Comparison of ENCODE assay signal across 17 cellular contexts in genomic region chr2:211591456-211591855, GRCh38.
"Had no signal": no experiment of that assay in that cellular context is flagged by ENCODE, and none has a peak within 500 bp of the region (broad histone marks: within the 10 kb centered on the region; RNA-seq: fewer than 3 reads in every experiment).

No MANE protein-coding gene starts in this region.

- H3K36me3 Mint-ChIP-seq: activated naive CD8-positive, alpha-beta T cell; immature natural killer cell; WTC11 had no signal

- H3K27me3 ChIP-seq: foreskin keratinocyte, ovary, right lobe of liver had no signal

- H3K4me3 Mint-ChIP-seq: activated CD4-positive, alpha-beta memory T cell treated with anti-CD3 and anti-CD28 coated beads, Interleukin-2, amount 10 ng/mL, durations not matched to agents 7 days and 5 days; activated naive CD8-positive, alpha-beta T cell; activated T-cell treated with anti-CD3 and anti-CD28 coated beads, Interleukin-2, amount 50 U/mL, for 4 hours; immature natural killer cell; WTC11 had no signal

- H3K27ac Mint-ChIP-seq: activated CD4-positive, alpha-beta memory T cell treated with anti-CD3 and anti-CD28 coated beads, Interleukin-2, amount 10 ng/mL, durations not matched to agents 7 days and 5 days; activated naive CD8-positive, alpha-beta T cell; immature natural killer cell; type B pancreatic cell; WTC11 had no signal

- H3K4me1 Mint-ChIP-seq: activated CD4-positive, alpha-beta memory T cell treated with anti-CD3 and anti-CD28 coated beads, Interleukin-2, amount 10 ng/mL, durations not matched to agents 7 days and 5 days; immature natural killer cell had no signal

- H3K27me3 Mint-ChIP-seq: activated CD4-positive, alpha-beta memory T cell treated with anti-CD3 and anti-CD28 coated beads, Interleukin-2, amount 10 ng/mL, durations not matched to agents 7 days and 5 days; activated naive CD8-positive, alpha-beta T cell had no signal

- H3K4me3 ChIP-seq: lower lobe of right lung, ovary, right lobe of liver had no signal

- H3K4me1 ChIP-seq: foreskin keratinocyte, lower lobe of right lung, right lobe of liver had no signal

- ATAC-seq: activated T-cell treated with anti-CD3 and anti-CD28 coated beads, Interleukin-2, amount 50 U/mL, for 4 hours; foreskin keratinocyte; left cardiac atrium; lower lobe of right lung; right lobe of liver; stimulated activated naive CD8-positive, alpha-beta T cell treated with anti-CD3 and anti-CD28 coated beads, Interleukin-15, Interleukin-2, amounts not matched to agents 100 U/mL and 50 U/mL, for 24 hours; WTC11 had no signal

- H3K9me3 ChIP-seq: lower lobe of right lung, ovary, right lobe of liver had no signal

- H3K36me3 ChIP-seq: lower lobe of right lung, ovary, right lobe of liver had no signal

- DNase-seq: activated CD4-positive, alpha-beta memory T cell treated with anti-CD3 and anti-CD28 coated beads, Interleukin-2, amount 10 ng/mL, durations not matched to agents 7 days and 5 days; activated CD4-positive, alpha-beta T cell treated with anti-CD3 and anti-CD28 coated beads for 4 hours; activated effector memory CD4-positive, alpha-beta T cell treated with anti-CD3 and anti-CD28 coated beads, Interleukin-2, amount 50 U/mL, for 16 hours; activated T-cell treated with anti-CD3 and anti-CD28 coated beads, Interleukin-2, amount 50 U/mL, for 4 hours; amniotic stem cell; caudate nucleus; foreskin keratinocyte; immature natural killer cell; left cardiac atrium; lower lobe of right lung; ovary; right lobe of liver; stimulated activated naive CD8-positive, alpha-beta T cell treated with anti-CD3 and anti-CD28 coated beads, Interleukin-15, Interleukin-2, amounts not matched to agents 100 U/mL and 50 U/mL, for 24 hours; T-helper 2 cell had no signal

- H3K27ac ChIP-seq: foreskin keratinocyte, lower lobe of right lung, ovary, right lobe of liver had no signal

- H3K9me3 Mint-ChIP-seq: activated T-cell treated with anti-CD3 and anti-CD28 coated beads, Interleukin-2, amount 50 U/mL, for 4 hours; WTC11 had no signal
